7 cellular contexts compared by ENCODE assay signal in genomic region chr1:27557596-27558340, GRCh38. TPM values are rescaled to one million over a fixed set of nuclear protein-coding genes. Genes with fewer than 3 reads are reported as not detected.
DNase-seq lines count a peak whose midpoint lies in the region; FAIRE-seq and TF ChIP-seq lines count a peak whose summit lies in the region.

No MANE protein-coding gene starts in this region.

- peak overlapping the region; percentile 61 to 69 for H3K27ac ChIP-seq in ascending aorta
- H3K27ac ChIP-seq in liver (ENCODE audit: low read depth in 1 of 2, low read length in 2 of 2) = peak overlapping the region; percentile 78 to 80
- peak overlapping the region; percentile 47 for H3K27ac ChIP-seq in temporal lobe (ENCODE audit: low read depth, low read length)

- H3K9me3 ChIP-seq in ascending aorta = no peaks in the 10 kb centered on the region
- H3K9me3 ChIP-seq in liver (ENCODE audit: control insufficient read depth in 4 of 4, low read length in 3 of 4) = no peaks in the 10 kb centered on the region

- TF ChIP-seq CTCF in ascending aorta (IDR thresholded peaks at IDR 0.05) (no peak), liver (IDR thresholded peaks at IDR 0.05; ENCODE audit: low read depth, low read length, missing input control) (no peak), D721Med (IDR thresholded peaks at IDR 0.05; ENCODE audit: insufficient read depth, missing control alignments) (no peak)

- no peak for TF ChIP-seq RAD21 in liver (IDR thresholded peaks at IDR 0.05)

- no peak overlapping the region for H3K4me3 ChIP-seq in ascending aorta
- no peak overlapping the region for H3K4me3 ChIP-seq in liver (ENCODE audit: low read depth in 1 of 3, low read length in 3 of 3)

- DNase-seq in HTR-8/SVneo (ENCODE audit: insufficient read length, low spot score) (no peak), ascending aorta (ENCODE audit: low spot score in 2 of 2) (no peak), D721Med (ENCODE audit: insufficient read length, low spot score) (no peak), NCI-H345 treated with DMSO at 0.1 percent for 48 hours (lab: John Stamatoyannopoulos, UW; ENCODE audit: unreplicated experiment) (no peak)
- no peak for DNase-seq in stimulated activated CD4-positive, alpha-beta T cell treated with anti-CD3 and anti-CD28 coated beads, Interleukin-4, amount 100 ng/mL, for 24 hours

- 47% methylated on average over 11 of the region's 11 CpGs for WGBS in liver

- H3K36me3 ChIP-seq in ascending aorta (peaks cover 13 to 14% of the 10 kb centered on the region in 2 donors), liver (ENCODE audit: control insufficient read depth in 4 of 4, insufficient read depth in 3 of 4, low read depth in 1 of 4, low read length in 3 of 4) (peaks cover 0 to 2% (median 0%) of the 10 kb centered on the region in 4 donors)

- intact Hi-C loops in ascending aorta (cut with DNase I) = loop anchor here (1.0 to 5.0 kb wide), 7 partner anchors 11 to 191 kb away; partner anchors contain the start of genes AHDC1 and MAP3K6

- FAIRE-seq in HTR-8/SVneo (lab: Jason Lieb, UNC) (peak; percentile 74), D721Med (lab: Jason Lieb, UNC) (no peak)

- no peak overlapping the region for H3K9ac ChIP-seq in liver (ENCODE audit: low read depth in 1 of 2, low read length in 2 of 2)

- H3K4me1 ChIP-seq in ascending aorta (peaks cover 44 to 69% of the 10 kb centered on the region in 2 donors), liver (ENCODE audit: control insufficient read depth in 4 of 4, insufficient read depth in 4 of 4, low read length in 3 of 4) (peaks cover 22 to 70% (median 53%) of the 10 kb centered on the region in 4 donors)

- H3K27me3 ChIP-seq in ascending aorta (no peaks in the 10 kb centered on the region), liver (ENCODE audit: control insufficient read depth in 4 of 4, insufficient read depth in 4 of 4, low read length in 3 of 4) (no peaks in the 10 kb centered on the region)

TF ChIP-seq in liver, 16 proteins besides CTCF, POLR2A, EP300 and RAD21:
- TF ChIP-seq ATF3 (IDR thresholded peaks at IDR 0.05) (no peak), JUND (IDR thresholded peaks at IDR 0.05) (no peak), FOXA2 (IDR thresholded peaks at IDR 0.05) (no peak), MAX (IDR thresholded peaks at IDR 0.05) (no peak), ZBTB33 (IDR thresholded peaks at IDR 0.05) (no peak), YY1 (IDR thresholded peaks at IDR 0.05) (no peak), SP1 (IDR thresholded peaks at IDR 0.05) (no peak), GABPA (IDR thresholded peaks at IDR 0.05 in 1 of 2, conservative IDR thresholded peaks at IDR 0.05 in 1 of 2) (no peak), EGR1 (IDR thresholded peaks at IDR 0.05; ENCODE audit: low read depth in 2 of 2) (no peak), FOXA1 (IDR thresholded peaks at IDR 0.05) (no peak)
TF ChIP-seq in liver: peak in this region for 0.

RNA-seq across cellular contexts. Expression of gene AHDC1, which starts 46.2 kb away (rescaled TPM):
- total RNA-seq in ascending aorta (205 TPM), liver (1 to 10 TPM; 4.7 to 6.3 TPM), temporal lobe (16.5 TPM)
- polyA plus RNA-seq in liver = 1 to 10 TPM; 2.4 to 6.5 TPM

Comparison
In these comparisons a context has a peak if more than half of its experiments do, and no peak if none do; other contexts are left out.
1. RNA of gene AHDC1, which starts 46.2 kb away (total RNA-seq): 205 TPM in ascending aorta (single experiment); 16.5 TPM in temporal lobe (single experiment) and 4.7 to 6.3 TPM in liver; every median in the first group is over 10 times any median in the second.
2. Peak in every context shown above with its lines, with median percentiles within 50 percentile points of each other: H3K27ac ChIP-seq.